Comparison of ENCODE assay signal across 14 cellular contexts in genomic region chr5:80955082-80955481, GRCh38. TPM values are rescaled to one million over a fixed set of nuclear protein-coding genes. Genes with fewer than 3 reads are reported as not detected.
A peak's percentile ranks its signal among the peaks of the same experiment; 100 is the strongest.
DNase-seq lines count a peak whose midpoint lies in the region; ATAC-seq and TF ChIP-seq lines count a peak whose summit lies in the region.
"Had no signal": no experiment of that assay in that cellular context is flagged by ENCODE, and none has a peak within 500 bp of the region (broad histone marks: within the 10 kb centered on the region; RNA-seq: fewer than 3 reads in every experiment).

No MANE protein-coding gene starts in this region.

- H3K27me3 ChIP-seq in OCI-LY3 (ENCODE audit: low read depth, low read length) = no peaks in the 10 kb centered on the region
- H3K27me3 ChIP-seq: BLaER1 treated with 17β-estradiol and CSF1 and Interleukin-3, amounts not matched to agents 10 nM and 100 nM had no signal

- no peak overlapping the region for H3K4me3 ChIP-seq in Jurkat, Clone E6-1 (ENCODE audit: low read length)
- H3K4me3 ChIP-seq in OCI-LY3 (ENCODE audit: low read length) = no peak overlapping the region
- H3K4me3 ChIP-seq: BLaER1 treated with 17β-estradiol and CSF1 and Interleukin-3, amounts not matched to agents 10 nM and 100 nM; K562 had no signal

- no peaks in the 10 kb centered on the region for H3K36me3 Mint-ChIP-seq in activated CD4-positive, alpha-beta T cell treated with anti-CD3 and anti-CD28 coated beads for 36 hours (ENCODE audit: low read depth)
- peaks cover 4% of the 10 kb centered on the region for H3K36me3 Mint-ChIP-seq in activated CD4-positive, alpha-beta T cell treated with anti-CD3 and anti-CD28 coated beads, Interleukin-2, amount 10 ng/mL, durations not matched to agents 7 days and 5 days (ENCODE audit: low read depth)

- no peaks in the 10 kb centered on the region for H3K9me3 Mint-ChIP-seq in activated CD4-positive, alpha-beta T cell treated with anti-CD3 and anti-CD28 coated beads for 36 hours (ENCODE audit: low read depth)
- H3K9me3 Mint-ChIP-seq in activated CD4-positive, alpha-beta T cell treated with anti-CD3 and anti-CD28 coated beads, Interleukin-2, amount 10 ng/mL, durations not matched to agents 7 days and 5 days = peaks cover 6% of the 10 kb centered on the region
- H3K9me3 Mint-ChIP-seq: CD8-positive, alpha-beta T cell had no signal

- POLR2A ChIA-PET in activated CD4-positive, alpha-beta T cell treated with anti-CD3 and anti-CD28 coated beads for 36 hours (lab: Charles Lee) = no interaction called here
- POLR2A ChIA-PET in activated CD4-positive, alpha-beta T cell treated with anti-CD3 and anti-CD28 coated beads, Interleukin-2, amount 10 ng/mL, durations not matched to agents 7 days and 5 days (lab: Charles Lee) = no interaction called here

- no peaks in the 10 kb centered on the region for H4K20me1 ChIP-seq in OCI-LY3 (ENCODE audit: insufficient read depth, low read length)
- H4K20me1 ChIP-seq: BLaER1 treated with 17β-estradiol and CSF1 and Interleukin-3, amounts not matched to agents 10 nM and 100 nM had no signal

- ATAC-seq in activated CD4-positive, alpha-beta T cell treated with anti-CD3 and anti-CD28 coated beads for 36 hours = peak; percentile 20
- no peak for ATAC-seq in GM19455 (IDR thresholded peaks at IDR 0.05; ENCODE audit: unreplicated experiment)
- ATAC-seq: CD8-positive, alpha-beta T cell; K562 had no signal

- H3K4me1 ChIP-seq in OCI-LY3 (ENCODE audit: low read length) = peaks cover 51% of the 10 kb centered on the region

- H3K4me1 Mint-ChIP-seq in activated CD4-positive, alpha-beta T cell treated with anti-CD3 and anti-CD28 coated beads for 36 hours = peaks cover 37% of the 10 kb centered on the region
- peaks cover 40% of the 10 kb centered on the region for H3K4me1 Mint-ChIP-seq in activated CD4-positive, alpha-beta T cell treated with anti-CD3 and anti-CD28 coated beads, Interleukin-2, amount 10 ng/mL, durations not matched to agents 7 days and 5 days

- H3K27me3 Mint-ChIP-seq in activated CD4-positive, alpha-beta T cell treated with anti-CD3 and anti-CD28 coated beads for 36 hours = peaks cover 5% of the 10 kb centered on the region
- H3K27me3 Mint-ChIP-seq in activated CD4-positive, alpha-beta T cell treated with anti-CD3 and anti-CD28 coated beads, Interleukin-2, amount 10 ng/mL, durations not matched to agents 7 days and 5 days = peaks cover 6% of the 10 kb centered on the region

- intact Hi-C loops in activated CD4-positive, alpha-beta T cell treated with anti-CD3 and anti-CD28 coated beads for 36 hours (cut with DNase I, micrococcal nuclease) = no loop called here

- H3K4me3 Mint-ChIP-seq in activated CD4-positive, alpha-beta T cell treated with anti-CD3 and anti-CD28 coated beads for 36 hours = no peak overlapping the region
- no peak overlapping the region for H3K4me3 Mint-ChIP-seq in activated CD4-positive, alpha-beta T cell treated with anti-CD3 and anti-CD28 coated beads, Interleukin-2, amount 10 ng/mL, durations not matched to agents 7 days and 5 days
- H3K4me3 Mint-ChIP-seq: B cell; CD8-positive, alpha-beta T cell had no signal

- no peak for TF ChIP-seq CTCF in OCI-LY3 (IDR thresholded peaks at IDR 0.05; ENCODE audit: low read depth, low read length)

- H3K4me2 ChIP-seq in OCI-LY3 (ENCODE audit: low read length) = peak overlapping the region; percentile 62
- H3K4me2 ChIP-seq: BLaER1 treated with 17β-estradiol and CSF1 and Interleukin-3, amounts not matched to agents 10 nM and 100 nM had no signal

- H3K36me3 ChIP-seq in OCI-LY3 (replicated peaks; ENCODE audit: low read depth, low read length) = no peaks in the 10 kb centered on the region
- H3K36me3 ChIP-seq: BLaER1 treated with 17β-estradiol and CSF1 and Interleukin-3, amounts not matched to agents 10 nM and 100 nM had no signal

- no peak overlapping the region for H2AFZ ChIP-seq in OCI-LY3 (ENCODE audit: low read depth, low read length)

- no peak overlapping the region for H3K27ac ChIP-seq in OCI-LY3 (ENCODE audit: low read length)
- H3K27ac ChIP-seq: BLaER1 treated with 17β-estradiol and CSF1 and Interleukin-3, amounts not matched to agents 10 nM and 100 nM had no signal

- H3K9ac ChIP-seq in OCI-LY3 (ENCODE audit: low read length) = no peak overlapping the region
- H3K9ac ChIP-seq: BLaER1 treated with 17β-estradiol and CSF1 and Interleukin-3, amounts not matched to agents 10 nM and 100 nM had no signal

- no peaks in the 10 kb centered on the region for H3K9me3 ChIP-seq in OCI-LY3 (ENCODE audit: insufficient read depth, low read length)

- DNase-seq in activated CD4-positive, alpha-beta T cell treated with anti-CD3 and anti-CD28 coated beads for 36 hours = peak; percentile 23
- no peak for DNase-seq in activated CD4-positive, alpha-beta T cell treated with anti-CD3 and anti-CD28 coated beads, Interleukin-2, amount 10 ng/mL, durations not matched to agents 7 days and 5 days
- peak; percentile 40 for DNase-seq in Jurkat, Clone E6-1 (ENCODE audit: low read depth, low spot score)
- no peak for DNase-seq in mucosa of gallbladder (ENCODE audit: low spot score)
- DNase-seq in hypothalamus (lab: John Stamatoyannopoulos, UW) = no peak
- DNase-seq: Calu3; CD8-positive, alpha-beta T cell; HCEC 1CT had no signal

- CTCF ChIA-PET in activated CD4-positive, alpha-beta T cell treated with anti-CD3 and anti-CD28 coated beads for 36 hours (lab: Charles Lee) = interaction anchor here (1.5 kb wide), 1 partner anchor 153 kb away, joined by 6 read pairs; no protein-coding TSS in a partner anchor
- CTCF ChIA-PET in activated CD4-positive, alpha-beta T cell treated with anti-CD3 and anti-CD28 coated beads, Interleukin-2, amount 10 ng/mL, durations not matched to agents 7 days and 5 days (lab: Charles Lee) = interaction anchor here (1.0 to 1.3 kb wide), 3 partner anchors 14 to 24 kb away, joined by 3 to 4 read pairs (median 3); no protein-coding TSS in a partner anchor

- H3K79me2 ChIP-seq in OCI-LY3 (ENCODE audit: low read length) = no peaks in the 10 kb centered on the region

- H3K27ac Mint-ChIP-seq in activated CD4-positive, alpha-beta T cell treated with anti-CD3 and anti-CD28 coated beads for 36 hours = no peak overlapping the region
- no peak overlapping the region for H3K27ac Mint-ChIP-seq in activated CD4-positive, alpha-beta T cell treated with anti-CD3 and anti-CD28 coated beads, Interleukin-2, amount 10 ng/mL, durations not matched to agents 7 days and 5 days
- H3K27ac Mint-ChIP-seq: B cell; CD8-positive, alpha-beta T cell had no signal

RNA-seq across cellular contexts. Expression of gene RASGRF2, which starts 5.1 kb away (rescaled TPM):
- 10 to 100 TPM in 1 of 2 experiments, 1 to 10 TPM in 1; 8.2 to 14.2 TPM for total RNA-seq in activated CD4-positive, alpha-beta T cell treated with anti-CD3 and anti-CD28 coated beads for 36 hours
- total RNA-seq in activated CD4-positive, alpha-beta T cell treated with anti-CD3 and anti-CD28 coated beads, Interleukin-2, amount 10 ng/mL, durations not matched to agents 7 days and 5 days = 1 to 10 TPM; 7.5 to 7.8 TPM
- polyA plus RNA-seq in Jurkat, Clone E6-1 (2012; ENCODE audit: insufficient read depth, insufficient read length) = 0.37 TPM
- total RNA-seq in mucosa of gallbladder = 4.3 TPM
- total RNA-seq: A172 had no signal

Comparison
In these comparisons a context has a peak if more than half of its experiments do, and no peak if none do; other contexts are left out.
1. DNase-seq: peak in activated CD4-positive, alpha-beta T cell treated with anti-CD3 and anti-CD28 coated beads for 36 hours (single experiment) and Jurkat, Clone E6-1 (single experiment); none in activated CD4-positive, alpha-beta T cell treated with anti-CD3 and anti-CD28 coated beads, Interleukin-2, amount 10 ng/mL, durations not matched to agents 7 days and 5 days (single experiment), mucosa of gallbladder (single experiment) and hypothalamus (0 of 51).